8 cellular contexts compared by ENCODE assay signal in genomic region chr7:150379590-150380379, GRCh38. TPM values are rescaled to one million over a fixed set of nuclear protein-coding genes. Genes with fewer than 3 reads are reported as not detected.
DNase-seq lines count a peak whose midpoint lies in the region; ATAC-seq and TF ChIP-seq lines count a peak whose summit lies in the region.

No MANE protein-coding gene starts in this region.

- no peaks in the 10 kb centered on the region for H3K9me2 ChIP-seq in neural cell (ENCODE audit: insufficient read depth, low read length)

- intact Hi-C loops in esophagus squamous epithelium (cut with DNase I) = no loop called here

- peak overlapping the region; percentile 92 for H3K9ac ChIP-seq in neural cell (ENCODE audit: low read length)

- H3K27ac ChIP-seq in esophagus squamous epithelium = peak overlapping the region; percentile 89 to 95 (median 91)
- H3K27ac ChIP-seq in neural cell (ENCODE audit: low read length) = peak overlapping the region; percentile 87

- no peak for TF ChIP-seq POLR2A in esophagus squamous epithelium (IDR thresholded peaks at IDR 0.05)

- peak; percentile 69 for DNase-seq in NCI-H146 (lab: John Stamatoyannopoulos, UW)
- DNase-seq in NCI-H146 treated with DMSO at 0.1 percent for 48 hours (lab: John Stamatoyannopoulos, UW; ENCODE audit: unreplicated experiment) = no peak
- DNase-seq in HFF-Myc (ENCODE audit: extremely low read depth, low read depth) = no peak
- no peak for DNase-seq in esophagus squamous epithelium (lab: John Stamatoyannopoulos, UW)
- DNase-seq in NCI-H1105 treated with DMSO at 0.1 percent for 48 hours (lab: John Stamatoyannopoulos, UW) = no peak

- peaks cover 58% of the 10 kb centered on the region for H3K79me2 ChIP-seq in neural cell (replicated peaks; ENCODE audit: insufficient read depth, low read length)

- TF ChIP-seq CTCF in HFF-Myc (IDR thresholded peaks at IDR 0.05; ENCODE audit: low read depth, low read length, missing control alignments) (no peak), esophagus squamous epithelium (IDR thresholded peaks at IDR 0.05) (no peak), neural cell (IDR thresholded peaks at IDR 0.05; ENCODE audit: poor library complexity, severe bottlenecking) (no peak)

- no peaks in the 10 kb centered on the region for H4K20me1 ChIP-seq in neural cell (ENCODE audit: insufficient read depth)

- no peak for TF ChIP-seq EP300 in neural cell (conservative IDR thresholded peaks at IDR 0.05; ENCODE audit: poor library complexity, severe bottlenecking)

- H3K36me3 ChIP-seq in esophagus squamous epithelium = no peaks in the 10 kb centered on the region
- no peaks in the 10 kb centered on the region for H3K36me3 ChIP-seq in neural cell (ENCODE audit: insufficient read depth, low read length)

- 2% methylated on average over 28 to 32 of the region's 34 CpGs for WGBS in esophagus squamous epithelium, 2 donors

- H3K9me3 ChIP-seq in esophagus squamous epithelium = no peaks in the 10 kb centered on the region
- H3K9me3 ChIP-seq in neural cell (ENCODE audit: low read length) = no peaks in the 10 kb centered on the region

- H3K4me3 ChIP-seq in HFF-Myc (replicated peaks; ENCODE audit: low read depth, low read length) = peak overlapping the region; percentile 73
- peak overlapping the region; percentile 79 to 96 (median 86) for H3K4me3 ChIP-seq in esophagus squamous epithelium
- H3K4me3 ChIP-seq in neural cell (ENCODE audit: low read length) = peak overlapping the region; percentile 96

- peaks cover 18 to 75% (median 19%) of the 10 kb centered on the region in 3 donors for H3K4me1 ChIP-seq in esophagus squamous epithelium

- peak overlapping the region; percentile 38 for H2AFZ ChIP-seq in neural cell (ENCODE audit: low read depth, low read length)

- H3K4me2 ChIP-seq in neural cell (ENCODE audit: low read length) = peak overlapping the region; percentile 99

- TF ChIP-seq RAD21 in neural cell (conservative IDR thresholded peaks at IDR 0.05) = no peak

- peaks cover 4% of the 10 kb centered on the region for H3F3A ChIP-seq in neural cell (ENCODE audit: insufficient read depth, low read length, poor library complexity, severe bottlenecking)

- ATAC-seq in SK-N-SH treated with all-trans-retinoic acid at 6 μM for 48 hours (peak; percentile 43), GM21576 (IDR thresholded peaks at IDR 0.05; ENCODE audit: unreplicated experiment) (no peak)

- H3K27me3 ChIP-seq in esophagus squamous epithelium (no peaks in the 10 kb centered on the region), neural cell (ENCODE audit: insufficient read depth, low read depth, low read length) (no peaks in the 10 kb centered on the region)

TF ChIP-seq in SK-N-SH treated with all-trans-retinoic acid at 6 μM for 48 hours, 23 proteins besides CTCF, POLR2A, EP300 and RAD21:
- TF ChIP-seq CREB5 (CRISPR knock-in tag; IDR thresholded peaks at IDR 0.05; ENCODE audit: low read depth) = peak; percentile 33; the same call in 1 of the 2 replicates
- TF ChIP-seq CSDC2 (CRISPR knock-in tag; IDR thresholded peaks at IDR 0.05) = no peak
- no peak for TF ChIP-seq CSRNP3 (CRISPR knock-in tag; IDR thresholded peaks at IDR 0.05)
- TF ChIP-seq RARB (CRISPR knock-in tag; IDR thresholded peaks at IDR 0.05) = no peak
TF ChIP-seq in SK-N-SH treated with all-trans-retinoic acid at 6 μM for 48 hours: peak in this region for 1.

TF ChIP-seq in neural cell, 6 proteins besides CTCF, POLR2A, EP300 and RAD21:
- TF ChIP-seq REST (IDR thresholded peaks at IDR 0.05; ENCODE audit: borderline replicate concordance) = no peak
- TF ChIP-seq POLR2AphosphoS5 (IDR thresholded peaks at IDR 0.05) = no peak
- TF ChIP-seq MXI1 (conservative IDR thresholded peaks at IDR 0.05; ENCODE audit: poor library complexity, severe bottlenecking) = no peak
- TF ChIP-seq EZH2 (IDR thresholded peaks at IDR 0.05; ENCODE audit: borderline replicate concordance, insufficient read depth, low read length, poor library complexity, severe bottlenecking) = no peak
- TF ChIP-seq TAF1 (IDR thresholded peaks at IDR 0.05; ENCODE audit: low read depth) = no peak
- no peak for TF ChIP-seq SMC3 (conservative IDR thresholded peaks at IDR 0.05; ENCODE audit: poor library complexity)

RNA-seq across cellular contexts. Expression of gene ZNF775, which starts 0.7 kb away (rescaled TPM):
- 1 to 10 TPM; 1.2 to 2.3 (median 1.8) TPM for total RNA-seq in esophagus squamous epithelium
- polyA plus RNA-seq in neural cell = 16.8 and 24.9 TPM in 2 replicates
- 22.9 and 28.5 TPM in 2 replicates for polyA minus RNA-seq in neural cell

RNA-seq across cellular contexts. Expression of gene REPIN1, which starts 11.2 kb away (rescaled TPM):
- total RNA-seq in esophagus squamous epithelium = 10 to 100 TPM; 42.8 to 75.7 (median 63.2) TPM
- 95.5 and 127 TPM in 2 replicates for polyA plus RNA-seq in neural cell
- polyA minus RNA-seq in neural cell = 69.5 and 85.0 TPM in 2 replicates

RNA-seq across cellular contexts. Expression of gene RARRES2, which starts 38.4 kb away (rescaled TPM):
- 100 to 1,000 TPM in 1 of 4 donors, 10 to 100 TPM in 1, 1 to 10 TPM in 2; 1.1 to 111 (median 14.9) TPM for total RNA-seq in esophagus squamous epithelium
- 0.71 TPM in 1 of 2 replicates, not detected in the other for polyA plus RNA-seq in neural cell
- not detected in 2 replicates for polyA minus RNA-seq in neural cell

RNA-seq across cellular contexts. Expression of gene ACTR3C, which starts 56.4 kb away (rescaled TPM):
- 10 to 100 TPM in 3 of 4 donors, 1 to 10 TPM in 1; 8.3 to 25.6 (median 17.4) TPM for total RNA-seq in esophagus squamous epithelium
- polyA plus RNA-seq in neural cell = not detected in 2 replicates
- not detected in 2 replicates for polyA minus RNA-seq in neural cell

RNA-seq across cellular contexts. Expression of gene LRRC61, which starts 56.6 kb away (rescaled TPM):
- total RNA-seq in esophagus squamous epithelium = 10 to 100 TPM; 12.1 to 24.5 (median 14.5) TPM
- polyA plus RNA-seq in neural cell = 1.2 and 5.0 TPM in 2 replicates
- 2.2 and 2.9 TPM in 2 replicates for polyA minus RNA-seq in neural cell
